In the genomic region with DNA sequence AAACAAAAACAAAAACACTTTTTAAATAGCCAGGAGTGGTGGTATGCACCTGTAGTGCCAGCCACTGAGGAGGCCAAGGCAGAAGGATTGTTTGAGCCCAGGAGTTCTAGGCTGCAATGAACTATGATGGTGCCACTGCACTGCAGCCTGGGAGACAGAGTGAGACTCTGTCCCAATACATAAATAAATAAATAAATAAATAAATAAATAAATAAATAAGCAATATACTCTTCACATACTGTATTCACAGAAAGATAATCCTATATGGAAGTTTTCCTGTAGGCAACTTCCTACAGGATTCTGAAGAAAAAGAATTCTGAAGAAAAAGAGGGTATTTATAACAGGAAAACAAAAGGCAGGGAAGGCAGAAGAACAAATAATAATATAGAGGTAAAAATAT, we compare ENCODE assay signal across 1 cellular context.
TF ChIP-seq lines count a peak whose summit lies in the region.

No MANE protein-coding gene starts in this region.

TF ChIP-seq in HEK293, 187 proteins besides CTCF, POLR2A, EP300 and RAD21 (continued from another document and continues in another):
- TF ChIP-seq, protein P1, sequence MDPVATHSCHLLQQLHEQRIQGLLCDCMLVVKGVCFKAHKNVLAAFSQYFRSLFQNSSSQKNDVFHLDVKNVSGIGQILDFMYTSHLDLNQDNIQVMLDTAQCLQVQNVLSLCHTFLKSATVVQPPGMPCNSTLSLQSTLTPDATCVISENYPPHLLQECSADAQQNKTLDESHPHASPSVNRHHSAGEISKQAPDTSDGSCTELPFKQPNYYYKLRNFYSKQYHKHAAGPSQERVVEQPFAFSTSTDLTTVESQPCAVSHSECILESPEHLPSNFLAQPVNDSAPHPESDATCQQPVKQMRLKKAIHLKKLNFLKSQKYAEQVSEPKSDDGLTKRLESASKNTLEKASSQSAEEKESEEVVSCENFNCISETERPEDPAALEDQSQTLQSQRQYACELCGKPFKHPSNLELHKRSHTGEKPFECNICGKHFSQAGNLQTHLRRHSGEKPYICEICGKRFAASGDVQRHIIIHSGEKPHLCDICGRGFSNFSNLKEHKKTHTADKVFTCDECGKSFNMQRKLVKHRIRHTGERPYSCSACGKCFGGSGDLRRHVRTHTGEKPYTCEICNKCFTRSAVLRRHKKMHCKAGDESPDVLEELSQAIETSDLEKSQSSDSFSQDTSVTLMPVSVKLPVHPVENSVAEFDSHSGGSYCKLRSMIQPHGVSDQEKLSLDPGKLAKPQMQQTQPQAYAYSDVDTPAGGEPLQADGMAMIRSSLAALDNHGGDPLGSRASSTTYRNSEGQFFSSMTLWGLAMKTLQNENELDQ (tag by site-specific recombination; IDR thresholded peaks at IDR 0.05; ENCODE audit: low read depth), result no peak
- TF ChIP-seq, protein P2, sequence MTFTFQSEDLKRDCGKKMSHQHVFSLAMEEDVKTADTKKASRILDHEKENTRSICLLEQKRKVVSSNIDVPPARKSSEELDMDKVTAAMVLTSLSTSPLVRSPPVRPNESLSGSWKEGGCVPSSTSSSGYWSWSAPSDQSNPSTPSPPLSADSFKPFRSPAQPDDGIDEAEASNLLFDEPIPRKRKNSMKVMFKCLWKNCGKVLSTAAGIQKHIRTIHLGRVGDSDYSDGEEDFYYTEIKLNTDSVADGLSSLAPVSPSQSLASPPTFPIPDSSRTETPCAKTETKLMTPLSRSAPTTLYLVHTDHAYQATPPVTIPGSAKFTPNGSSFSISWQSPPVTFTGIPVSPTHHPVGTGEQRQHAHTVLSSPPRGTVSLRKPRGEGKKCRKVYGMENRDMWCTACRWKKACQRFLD (tag by site-specific recombination; IDR thresholded peaks at IDR 0.05), result no peak
- TF ChIP-seq HOXC10 (CRISPR knock-in tag; IDR thresholded peaks at IDR 0.05) (no peak), HOXA7 (CRISPR knock-in tag; IDR thresholded peaks at IDR 0.05; ENCODE audit: borderline replicate concordance) (no peak), ZFHX2 (tag by site-specific recombination; conservative IDR thresholded peaks at IDR 0.05) (no peak), ZNF223 (tag by site-specific recombination; IDR thresholded peaks at IDR 0.05) (no peak), KLF16 (tag by site-specific recombination; IDR thresholded peaks at IDR 0.05) (no peak), ZNF660 (tag by site-specific recombination; IDR thresholded peaks at IDR 0.05) (no peak), PRDM1 (tag by site-specific recombination; IDR thresholded peaks at IDR 0.05) (no peak), ZNF324 (tag by site-specific recombination; IDR thresholded peaks at IDR 0.05) (no peak), ZBTB48 (tag by site-specific recombination; IDR thresholded peaks at IDR 0.05) (no peak), OVOL3 (tag by site-specific recombination; IDR thresholded peaks at IDR 0.05) (no peak), ZNF596 (tag by site-specific recombination; IDR thresholded peaks at IDR 0.05) (no peak), SP2 (tag by site-specific recombination; IDR thresholded peaks at IDR 0.05) (no peak), ZSCAN16 (tag by site-specific recombination; IDR thresholded peaks at IDR 0.05) (no peak), ZNF114 (tag by site-specific recombination; IDR thresholded peaks at IDR 0.05) (no peak), ZEB2 (tag by site-specific recombination; IDR thresholded peaks at IDR 0.05) (no peak), ZNF175 (tag by site-specific recombination; IDR thresholded peaks at IDR 0.05) (no peak), ZNF837 (tag by site-specific recombination; IDR thresholded peaks at IDR 0.05) (no peak), ZNF239 (tag by site-specific recombination; IDR thresholded peaks at IDR 0.05) (no peak), ZNF621 (tag by site-specific recombination; IDR thresholded peaks at IDR 0.05) (no peak), ZNF341 (tag by site-specific recombination; IDR thresholded peaks at IDR 0.05; ENCODE audit: low read depth) (no peak), ZNF24 (tag by site-specific recombination; IDR thresholded peaks at IDR 0.05) (no peak), GLIS1 (tag by site-specific recombination; IDR thresholded peaks at IDR 0.05) (no peak), ZNF140 (tag by site-specific recombination; IDR thresholded peaks at IDR 0.05) (peak; percentile 82; the same call in 1 of the 2 replicates), ZNF776 (tag by site-specific recombination; IDR thresholded peaks at IDR 0.05; ENCODE audit: borderline replicate concordance) (no peak), ZNF654 (tag by site-specific recombination; IDR thresholded peaks at IDR 0.05; ENCODE audit: low read depth) (peak; percentile 39; the same call in 1 of the 2 replicates), ZNF354C (tag by site-specific recombination; IDR thresholded peaks at IDR 0.05; ENCODE audit: borderline replicate concordance, low read depth) (no peak), ZNF174 (tag by site-specific recombination; IDR thresholded peaks at IDR 0.05) (no peak), ZNF571 (tag by site-specific recombination; IDR thresholded peaks at IDR 0.05) (no peak), ZNF335 (tag by site-specific recombination; conservative IDR thresholded peaks at IDR 0.05) (no peak), ZNF211 (tag by site-specific recombination; IDR thresholded peaks at IDR 0.05; ENCODE audit: low read depth) (no peak), ZNF169 (tag by site-specific recombination; IDR thresholded peaks at IDR 0.05) (no peak), ZNF561 (tag by site-specific recombination; IDR thresholded peaks at IDR 0.05; ENCODE audit: borderline replicate concordance) (no peak), ZNF19 (tag by site-specific recombination; IDR thresholded peaks at IDR 0.05; ENCODE audit: low read depth) (0 out of 2 replicates have a peak, but pooled peaks have one; percentile 31), ZXDB (tag by site-specific recombination; IDR thresholded peaks at IDR 0.05) (0 out of 2 replicates have a peak, but pooled peaks have one; percentile 37), ZNF843 (tag by site-specific recombination; IDR thresholded peaks at IDR 0.05) (no peak)
- TF ChIP-seq, protein P3, sequence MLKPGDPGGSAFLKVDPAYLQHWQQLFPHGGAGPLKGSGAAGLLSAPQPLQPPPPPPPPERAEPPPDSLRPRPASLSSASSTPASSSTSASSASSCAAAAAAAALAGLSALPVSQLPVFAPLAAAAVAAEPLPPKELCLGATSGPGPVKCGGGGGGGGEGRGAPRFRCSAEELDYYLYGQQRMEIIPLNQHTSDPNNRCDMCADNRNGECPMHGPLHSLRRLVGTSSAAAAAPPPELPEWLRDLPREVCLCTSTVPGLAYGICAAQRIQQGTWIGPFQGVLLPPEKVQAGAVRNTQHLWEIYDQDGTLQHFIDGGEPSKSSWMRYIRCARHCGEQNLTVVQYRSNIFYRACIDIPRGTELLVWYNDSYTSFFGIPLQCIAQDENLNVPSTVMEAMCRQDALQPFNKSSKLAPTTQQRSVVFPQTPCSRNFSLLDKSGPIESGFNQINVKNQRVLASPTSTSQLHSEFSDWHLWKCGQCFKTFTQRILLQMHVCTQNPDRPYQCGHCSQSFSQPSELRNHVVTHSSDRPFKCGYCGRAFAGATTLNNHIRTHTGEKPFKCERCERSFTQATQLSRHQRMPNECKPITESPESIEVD (tag by site-specific recombination; IDR thresholded peaks at IDR 0.05), result no peak
- TF ChIP-seq, protein P4, sequence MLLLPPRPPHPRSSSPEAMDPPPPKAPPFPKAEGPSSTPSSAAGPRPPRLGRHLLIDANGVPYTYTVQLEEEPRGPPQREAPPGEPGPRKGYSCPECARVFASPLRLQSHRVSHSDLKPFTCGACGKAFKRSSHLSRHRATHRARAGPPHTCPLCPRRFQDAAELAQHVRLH (tag by site-specific recombination; IDR thresholded peaks at IDR 0.05), result no peak
- TF ChIP-seq, protein P5, sequence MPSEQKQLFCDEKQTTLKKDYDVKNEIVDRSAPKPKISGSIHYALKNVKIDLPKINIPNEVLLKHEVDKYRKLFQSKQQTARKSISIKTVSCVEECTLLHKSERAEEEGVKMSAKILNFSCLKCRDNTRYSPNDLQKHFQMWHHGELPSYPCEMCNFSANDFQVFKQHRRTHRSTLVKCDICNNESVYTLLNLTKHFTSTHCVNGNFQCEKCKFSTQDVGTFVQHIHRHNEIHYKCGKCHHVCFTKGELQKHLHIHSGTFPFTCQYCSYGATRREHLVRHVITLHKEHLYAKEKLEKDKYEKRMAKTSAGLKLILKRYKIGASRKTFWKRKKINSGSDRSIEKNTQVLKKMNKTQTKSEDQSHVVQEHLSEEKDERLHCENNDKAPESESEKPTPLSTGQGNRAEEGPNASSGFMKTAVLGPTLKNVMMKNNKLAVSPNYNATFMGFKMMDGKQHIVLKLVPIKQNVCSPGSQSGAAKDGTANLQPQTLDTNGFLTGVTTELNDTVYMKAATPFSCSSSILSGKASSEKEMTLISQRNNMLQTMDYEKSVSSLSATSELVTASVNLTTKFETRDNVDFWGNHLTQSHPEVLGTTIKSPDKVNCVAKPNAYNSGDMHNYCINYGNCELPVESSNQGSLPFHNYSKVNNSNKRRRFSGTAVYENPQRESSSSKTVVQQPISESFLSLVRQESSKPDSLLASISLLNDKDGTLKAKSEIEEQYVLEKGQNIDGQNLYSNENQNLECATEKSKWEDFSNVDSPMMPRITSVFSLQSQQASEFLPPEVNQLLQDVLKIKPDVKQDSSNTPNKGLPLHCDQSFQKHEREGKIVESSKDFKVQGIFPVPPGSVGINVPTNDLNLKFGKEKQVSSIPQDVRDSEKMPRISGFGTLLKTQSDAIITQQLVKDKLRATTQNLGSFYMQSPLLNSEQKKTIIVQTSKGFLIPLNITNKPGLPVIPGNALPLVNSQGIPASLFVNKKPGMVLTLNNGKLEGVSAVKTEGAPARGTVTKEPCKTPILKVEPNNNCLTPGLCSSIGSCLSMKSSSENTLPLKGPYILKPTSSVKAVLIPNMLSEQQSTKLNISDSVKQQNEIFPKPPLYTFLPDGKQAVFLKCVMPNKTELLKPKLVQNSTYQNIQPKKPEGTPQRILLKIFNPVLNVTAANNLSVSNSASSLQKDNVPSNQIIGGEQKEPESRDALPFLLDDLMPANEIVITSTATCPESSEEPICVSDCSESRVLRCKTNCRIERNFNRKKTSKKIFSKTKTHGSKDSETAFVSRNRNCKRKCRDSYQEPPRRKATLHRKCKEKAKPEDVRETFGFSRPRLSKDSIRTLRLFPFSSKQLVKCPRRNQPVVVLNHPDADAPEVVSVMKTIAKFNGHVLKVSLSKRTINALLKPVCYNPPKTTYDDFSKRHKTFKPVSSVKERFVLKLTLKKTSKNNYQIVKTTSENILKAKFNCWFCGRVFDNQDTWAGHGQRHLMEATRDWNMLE (tag by site-specific recombination; conservative IDR thresholded peaks at IDR 0.05; ENCODE audit: low read depth), result peak; percentile 68
- TF ChIP-seq, protein P6, sequence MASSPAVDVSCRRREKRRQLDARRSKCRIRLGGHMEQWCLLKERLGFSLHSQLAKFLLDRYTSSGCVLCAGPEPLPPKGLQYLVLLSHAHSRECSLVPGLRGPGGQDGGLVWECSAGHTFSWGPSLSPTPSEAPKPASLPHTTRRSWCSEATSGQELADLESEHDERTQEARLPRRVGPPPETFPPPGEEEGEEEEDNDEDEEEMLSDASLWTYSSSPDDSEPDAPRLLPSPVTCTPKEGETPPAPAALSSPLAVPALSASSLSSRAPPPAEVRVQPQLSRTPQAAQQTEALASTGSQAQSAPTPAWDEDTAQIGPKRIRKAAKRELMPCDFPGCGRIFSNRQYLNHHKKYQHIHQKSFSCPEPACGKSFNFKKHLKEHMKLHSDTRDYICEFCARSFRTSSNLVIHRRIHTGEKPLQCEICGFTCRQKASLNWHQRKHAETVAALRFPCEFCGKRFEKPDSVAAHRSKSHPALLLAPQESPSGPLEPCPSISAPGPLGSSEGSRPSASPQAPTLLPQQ (tag by site-specific recombination; IDR thresholded peaks at IDR 0.05), result no peak
- TF ChIP-seq, protein P7, sequence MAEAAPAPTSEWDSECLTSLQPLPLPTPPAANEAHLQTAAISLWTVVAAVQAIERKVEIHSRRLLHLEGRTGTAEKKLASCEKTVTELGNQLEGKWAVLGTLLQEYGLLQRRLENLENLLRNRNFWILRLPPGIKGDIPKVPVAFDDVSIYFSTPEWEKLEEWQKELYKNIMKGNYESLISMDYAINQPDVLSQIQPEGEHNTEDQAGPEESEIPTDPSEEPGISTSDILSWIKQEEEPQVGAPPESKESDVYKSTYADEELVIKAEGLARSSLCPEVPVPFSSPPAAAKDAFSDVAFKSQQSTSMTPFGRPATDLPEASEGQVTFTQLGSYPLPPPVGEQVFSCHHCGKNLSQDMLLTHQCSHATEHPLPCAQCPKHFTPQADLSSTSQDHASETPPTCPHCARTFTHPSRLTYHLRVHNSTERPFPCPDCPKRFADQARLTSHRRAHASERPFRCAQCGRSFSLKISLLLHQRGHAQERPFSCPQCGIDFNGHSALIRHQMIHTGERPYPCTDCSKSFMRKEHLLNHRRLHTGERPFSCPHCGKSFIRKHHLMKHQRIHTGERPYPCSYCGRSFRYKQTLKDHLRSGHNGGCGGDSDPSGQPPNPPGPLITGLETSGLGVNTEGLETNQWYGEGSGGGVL (tag by site-specific recombination; IDR thresholded peaks at IDR 0.05), result no peak
- TF ChIP-seq, protein P8, sequence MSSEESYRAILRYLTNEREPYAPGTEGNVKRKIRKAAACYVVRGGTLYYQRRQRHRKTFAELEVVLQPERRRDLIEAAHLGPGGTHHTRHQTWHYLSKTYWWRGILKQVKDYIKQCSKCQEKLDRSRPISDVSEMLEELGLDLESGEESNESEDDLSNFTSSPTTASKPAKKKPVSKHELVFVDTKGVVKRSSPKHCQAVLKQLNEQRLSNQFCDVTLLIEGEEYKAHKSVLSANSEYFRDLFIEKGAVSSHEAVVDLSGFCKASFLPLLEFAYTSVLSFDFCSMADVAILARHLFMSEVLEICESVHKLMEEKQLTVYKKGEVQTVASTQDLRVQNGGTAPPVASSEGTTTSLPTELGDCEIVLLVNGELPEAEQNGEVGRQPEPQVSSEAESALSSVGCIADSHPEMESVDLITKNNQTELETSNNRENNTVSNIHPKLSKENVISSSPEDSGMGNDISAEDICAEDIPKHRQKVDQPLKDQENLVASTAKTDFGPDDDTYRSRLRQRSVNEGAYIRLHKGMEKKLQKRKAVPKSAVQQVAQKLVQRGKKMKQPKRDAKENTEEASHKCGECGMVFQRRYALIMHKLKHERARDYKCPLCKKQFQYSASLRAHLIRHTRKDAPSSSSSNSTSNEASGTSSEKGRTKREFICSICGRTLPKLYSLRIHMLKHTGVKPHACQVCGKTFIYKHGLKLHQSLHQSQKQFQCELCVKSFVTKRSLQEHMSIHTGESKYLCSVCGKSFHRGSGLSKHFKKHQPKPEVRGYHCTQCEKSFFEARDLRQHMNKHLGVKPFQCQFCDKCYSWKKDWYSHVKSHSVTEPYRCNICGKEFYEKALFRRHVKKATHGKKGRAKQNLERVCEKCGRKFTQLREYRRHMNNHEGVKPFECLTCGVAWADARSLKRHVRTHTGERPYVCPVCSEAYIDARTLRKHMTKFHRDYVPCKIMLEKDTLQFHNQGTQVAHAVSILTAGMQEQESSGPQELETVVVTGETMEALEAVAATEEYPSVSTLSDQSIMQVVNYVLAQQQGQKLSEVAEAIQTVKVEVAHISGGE (tag by site-specific recombination; conservative IDR thresholded peaks at IDR 0.05; ENCODE audit: low read depth), result peak; percentile 68; the same call in 1 of the 2 replicates
